In genomic region chr6:63643862-63644261, GRCh38 we compare ENCODE assay signal across 12 cellular contexts. TPM values are rescaled to one million over a fixed set of nuclear protein-coding genes. Genes with fewer than 3 reads are reported as not detected.
DNase-seq lines count a peak whose midpoint lies in the region; ATAC-seq and TF ChIP-seq lines count a peak whose summit lies in the region.
"Had no signal": no experiment of that assay in that cellular context is flagged by ENCODE, and none has a peak within 500 bp of the region (broad histone marks: within the 10 kb centered on the region; RNA-seq: fewer than 3 reads in every experiment).

No MANE protein-coding gene starts in this region.

- no peaks in the 10 kb centered on the region for H3K9me3 Mint-ChIP-seq in central memory CD8-positive, alpha-beta T cell

- H3K36me3 ChIP-seq in adrenal gland (replicated peaks in 1 of 2) = no peaks in the 10 kb centered on the region

- intact Hi-C loops in adrenal gland (cut with DNase I) = no loop called here

- H3K27me3 ChIP-seq in adrenal gland = no peaks in the 10 kb centered on the region

- H3K4me1 ChIP-seq in adrenal gland (replicated peaks in 1 of 2) = peaks cover 3 to 79% of the 10 kb centered on the region in 2 donors

- H3K27ac ChIP-seq in adrenal gland = no peak overlapping the region

- peak; percentile 1 for DNase-seq in stimulated activated CD4-positive, alpha-beta T cell treated with anti-CD3 and anti-CD28 coated beads, Interleukin-2, amount 100 ng/mL, for 4 hours (ENCODE audit: low read depth)
- DNase-seq in stimulated activated CD4-positive, alpha-beta T cell treated with anti-CD3 and anti-CD28 coated beads, Interleukin-4, amount 100 ng/mL, for 24 hours = no peak
- no peak for DNase-seq in central memory CD8-positive, alpha-beta T cell (ENCODE audit: low spot score in 2 of 2)
- DNase-seq in adrenal gland (no peak), SK-N-DZ (ENCODE audit: low spot score) (no peak), NCI-H82 treated with DMSO at 0.1 percent for 48 hours (lab: John Stamatoyannopoulos, UW; ENCODE audit: unreplicated experiment) (no peak), medulla oblongata (ENCODE audit: extremely low spot score) (no peak)
- DNase-seq: activated naive CD4-positive, alpha-beta T cell treated with anti-CD3 and anti-CD28 coated beads, Interleukin-2, amount 50 U/mL, for 16 hours; NCI-H1436 treated with DMSO at 0.1 percent for 48 hours; occipital lobe; stimulated activated CD4-positive, alpha-beta T cell treated with anti-CD3 and anti-CD28 coated beads, Interleukin-2, amount 100 ng/mL, for 48 hours had no signal

- no peak for TF ChIP-seq POLR2A in adrenal gland (IDR thresholded peaks at IDR 0.05)

- H3K4me3 ChIP-seq in adrenal gland = no peak overlapping the region

- H3K27me3 Mint-ChIP-seq in central memory CD8-positive, alpha-beta T cell = no peaks in the 10 kb centered on the region

- peaks cover 13% of the 10 kb centered on the region for H3K36me3 Mint-ChIP-seq in central memory CD8-positive, alpha-beta T cell (ENCODE audit: insufficient read depth)

- TF ChIP-seq CTCF in adrenal gland (IDR thresholded peaks at IDR 0.05) = no peak

- no peak overlapping the region for H3K27ac Mint-ChIP-seq in central memory CD8-positive, alpha-beta T cell (ENCODE audit: low read depth)

- 7 to 13% (median 12%) methylated on average over 1 of the region's 1 CpG for WGBS in adrenal gland, 4 donors

- peak; percentile 38 for ATAC-seq in HG03442 (IDR thresholded peaks at IDR 0.05; ENCODE audit: unreplicated experiment)
- peak; percentile 61 for ATAC-seq in central memory CD8-positive, alpha-beta T cell (replicated peaks; ENCODE audit: extremely low read depth, poor library complexity, severe bottlenecking)

- H3K9me3 ChIP-seq in adrenal gland (replicated peaks in 1 of 3) = no peaks in the 10 kb centered on the region

- H3K4me3 Mint-ChIP-seq in central memory CD8-positive, alpha-beta T cell = no peak overlapping the region

- peaks cover 49% of the 10 kb centered on the region for H3K4me1 Mint-ChIP-seq in central memory CD8-positive, alpha-beta T cell

RNA-seq across cellular contexts. Expression of gene PHF3, which starts 8.3 kb away (rescaled TPM):
- total RNA-seq in adrenal gland = 10 to 100 TPM; 41.3 to 89.9 (median 70.6) TPM
- 10 to 100 TPM in 2 of 3 donors, 1 to 10 TPM in 1; 9.7 to 43.3 (median 15.0) TPM for polyA plus RNA-seq in adrenal gland
- 9.2 and 9.7 TPM in 2 replicates for polyA plus RNA-seq in SK-N-DZ (2014; cell fraction: cytosol; rRNA removed)
- 64.6 and 75.4 TPM in 2 replicates for polyA plus RNA-seq in SK-N-DZ (2014; cell fraction: nucleus; rRNA removed)
